In the genomic region with DNA sequence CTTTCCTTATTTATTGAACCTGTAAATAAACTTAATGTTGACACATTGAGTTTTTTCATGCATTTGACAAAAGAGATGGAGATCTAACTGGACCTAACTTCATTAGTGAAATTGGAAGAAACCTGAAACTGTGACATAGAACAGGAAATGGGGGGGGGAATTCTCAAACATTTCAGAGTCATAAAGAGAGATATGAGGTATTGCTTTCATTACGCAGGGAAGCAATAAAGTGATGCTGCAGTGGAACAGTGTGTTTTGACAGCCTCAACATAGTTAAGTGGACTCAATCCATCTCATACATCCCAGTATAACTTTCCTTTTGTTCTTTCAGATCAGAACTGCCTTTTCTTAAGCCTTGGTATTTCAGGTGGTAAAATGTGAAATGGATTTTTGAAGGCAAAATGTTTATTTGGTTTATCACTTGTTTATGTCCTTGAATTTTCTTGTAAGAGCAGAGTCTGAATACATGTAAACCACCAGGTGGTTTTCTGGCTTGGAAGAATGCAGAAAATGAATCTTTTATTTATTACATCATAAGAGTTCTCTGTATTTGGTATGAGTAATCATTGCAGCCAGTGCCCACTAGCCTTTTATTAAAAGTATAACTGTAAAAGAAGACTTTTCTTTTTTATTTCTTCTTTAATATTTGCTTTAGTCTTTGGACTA, we compare ENCODE assay signal across 22 cellular contexts.
DNase-seq lines count a peak whose midpoint lies in the region; ATAC-seq, FAIRE-seq and TF ChIP-seq lines count a peak whose summit lies in the region.
"Had no signal": no experiment of that assay in that cellular context is flagged by ENCODE, and none has a peak within 500 bp of the region (broad histone marks: within the 10 kb centered on the region; RNA-seq: fewer than 3 reads in every experiment).

No MANE protein-coding gene starts in this region.

- H3K4me3 ChIP-seq in bronchial epithelial cell (ENCODE audit: low read depth, low read length), result no peak overlapping the region
- H3K4me3 ChIP-seq: heart right ventricle, sigmoid colon had no signal

- intact Hi-C loops in sciatic nerve (cut with DNase I), result no loop called here

- no peak for TF ChIP-seq CTCF in bronchial epithelial cell (IDR thresholded peaks at IDR 0.05; ENCODE audit: insufficient read depth, low read length, severe bottlenecking)

- peak; percentile 68 for ATAC-seq in GM18498 (IDR thresholded peaks at IDR 0.05; ENCODE audit: unreplicated experiment)
- ATAC-seq in GM19351 (IDR thresholded peaks at IDR 0.05; ENCODE audit: unreplicated experiment), result peak; percentile 83
- peak; percentile 73 for ATAC-seq in HG02885 (IDR thresholded peaks at IDR 0.05; ENCODE audit: poor library complexity, unreplicated experiment)
- no peak for ATAC-seq in sciatic nerve
- ATAC-seq in GM21381 (IDR thresholded peaks at IDR 0.05; ENCODE audit: unreplicated experiment), result no peak
- ATAC-seq: effector memory CD8-positive, alpha-beta T cell; heart right ventricle had no signal

- FAIRE-seq in bronchial epithelial cell (lab: Jason Lieb, UNC), result no peak
- FAIRE-seq: D721Med, H54 had no signal

- DNase-seq in bronchial epithelial cell (ENCODE audit: low read depth) (peak; percentile 15), NCI-H187 (lab: John Stamatoyannopoulos, UW) (no peak), sciatic nerve (ENCODE audit: low spot score) (no peak)
- DNase-seq: activated CD8-positive, alpha-beta memory T cell treated with anti-CD3 and anti-CD28 coated beads for 24 hours; activated gamma-delta T cell treated with Interleukin-2 at 50 U/mL for 16 hours; activated T-cell treated with anti-CD3 and anti-CD28 coated beads, Interleukin-2, amount 50 U/mL, for 1 hour; brain microvascular endothelial cell; effector memory CD8-positive, alpha-beta T cell; foreskin fibroblast; heart right ventricle; MV-4-11; NCI-H1694; NCI-H2171; NCI-H526; sigmoid colon; trophoblast cell had no signal

- peaks cover 1% of the 10 kb centered on the region for H3K27me3 ChIP-seq in bronchial epithelial cell (ENCODE audit: control insufficient read depth, insufficient read depth, low read length)
- H3K27me3 ChIP-seq: brain microvascular endothelial cell, sigmoid colon had no signal

- H3K36me3 ChIP-seq in bronchial epithelial cell (ENCODE audit: control insufficient read depth, insufficient read depth, low read length), result no peaks in the 10 kb centered on the region
- H3K36me3 ChIP-seq: brain microvascular endothelial cell, heart right ventricle, sigmoid colon had no signal

Comparison
In these comparisons a context has a peak if more than half of its experiments do, and no peak if none do; other contexts are left out.
1. ATAC-seq: peak in GM18498 (single experiment), GM19351 (single experiment) and HG02885 (single experiment); none in sciatic nerve (single experiment) and GM21381 (single experiment).